ENCODE assay signal across 27 cellular contexts in genomic region chr1:225201447-225201846, GRCh38.
"Had no signal": no experiment of that assay in that cellular context is flagged by ENCODE, and none has a peak within 500 bp of the region (broad histone marks: within the 10 kb centered on the region; RNA-seq: fewer than 3 reads in every experiment).

No MANE protein-coding gene starts in this region.

- H3K36me3 ChIP-seq: spleen, suprapubic skin, tibial artery, upper lobe of right lung had no signal

- H3K9me3 ChIP-seq: suprapubic skin, tibial artery, upper lobe of right lung had no signal

- FAIRE-seq: astrocyte, keratinocyte had no signal

- H3K79me2 ChIP-seq: hepatocyte had no signal

- H3K4me3 ChIP-seq: gastroesophageal sphincter, hepatocyte, spleen, suprapubic skin, tibial artery, upper lobe of right lung had no signal

- H3K27ac ChIP-seq: gastroesophageal sphincter, hepatocyte, spleen, suprapubic skin, tibial artery, upper lobe of right lung, VCaP had no signal

- H3K4me2 ChIP-seq: hepatocyte had no signal

- H2AFZ ChIP-seq: hepatocyte had no signal

- H3K27me3 ChIP-seq: gastroesophageal sphincter, hepatocyte, spleen, suprapubic skin, tibial artery, upper lobe of right lung had no signal

- H3K4me1 ChIP-seq: gastroesophageal sphincter, spleen, suprapubic skin, tibial artery, upper lobe of right lung had no signal

- DNase-seq: activated CD4-positive, alpha-beta T cell treated with anti-CD3 and anti-CD28 coated beads for 4 hours; activated CD4-positive, alpha-beta T cell treated with anti-CD3 and anti-CD28 coated beads, Interleukin-2, amount 50 U/mL, for 4 hours; activated CD8-positive, alpha-beta memory T cell treated with anti-CD3 and anti-CD28 coated beads, Interleukin-2, amount 50 U/mL, for 4 hours; activated gamma-delta T cell; activated naive CD4-positive, alpha-beta T cell treated with anti-CD3 and anti-CD28 coated beads, Interleukin-2, amount 10 ng/mL, durations not matched to agents 7 days and 5 days; activated naive CD8-positive, alpha-beta T cell treated with anti-CD3 and anti-CD28 coated beads, Interleukin-2, amount 10 ng/mL, durations not matched to agents 7 days and 5 days; activated T-cell treated with anti-CD3 and anti-CD28 coated beads, Interleukin-2, amount 50 U/mL, for 24 hours; amniotic stem cell; caudate nucleus; cortex of kidney; effector memory CD8-positive, alpha-beta T cell; left colon; midbrain; naive thymus-derived CD4-positive, alpha-beta T cell; nucleus accumbens; right cardiac atrium; spleen; stimulated activated naive CD4-positive, alpha-beta T cell; T-helper 9 cell; tibial artery; upper lobe of right lung had no signal
